Comparison of ENCODE assay signal across 9 cellular contexts in genomic region chr3:105836533-105836932, GRCh38. TPM values are rescaled to one million over a fixed set of nuclear protein-coding genes. Genes with fewer than 3 reads are reported as not detected.
DNase-seq lines count a peak whose midpoint lies in the region; ATAC-seq, FAIRE-seq and TF ChIP-seq lines count a peak whose summit lies in the region.
"Had no signal": no experiment of that assay in that cellular context is flagged by ENCODE, and none has a peak within 500 bp of the region (broad histone marks: within the 10 kb centered on the region; RNA-seq: fewer than 3 reads in every experiment).

No MANE protein-coding gene starts in this region.

- H3K27me3 Mint-ChIP-seq in Calu3 (ENCODE audit: unreplicated experiment): no peaks in the 10 kb centered on the region

- FAIRE-seq in bronchial epithelial cell (lab: Jason Lieb, UNC): no peak
- FAIRE-seq: pancreas had no signal

- no peak for TF ChIP-seq POLR2A in spleen (IDR thresholded peaks at IDR 0.05)
- TF ChIP-seq POLR2A in gastrocnemius medialis (IDR thresholded peaks at IDR 0.05): no peak

- H3K36me3 ChIP-seq in bronchial epithelial cell (ENCODE audit: control insufficient read depth, insufficient read depth, low read length): no peaks in the 10 kb centered on the region
- H3K36me3 ChIP-seq in spleen: peaks cover 0 to 26% (median 0%) of the 10 kb centered on the region in 6 donors
- no peaks in the 10 kb centered on the region for H3K36me3 ChIP-seq in gastrocnemius medialis
- H3K36me3 ChIP-seq: pancreas had no signal

- intact Hi-C loops in spleen (cut with DNase I; ENCODE audit: low total_unique reads): no loop called here
- intact Hi-C loops in Calu3 (cut with micrococcal nuclease; ENCODE audit: unreplicated experiment): no loop called here
- intact Hi-C loops in gastrocnemius medialis (cut with DNase I; ENCODE audit: low total_unique reads): no loop called here

- TF ChIP-seq CTCF in bronchial epithelial cell (IDR thresholded peaks at IDR 0.05; ENCODE audit: insufficient read depth, low read length, severe bottlenecking) (no peak), spleen (IDR thresholded peaks at IDR 0.05 in 8 of 11, conservative IDR thresholded peaks at IDR 0.05 in 3 of 11) (no peak), Calu3 (IDR thresholded peaks at IDR 0.05; ENCODE audit: unreplicated experiment) (no peak), gastrocnemius medialis (IDR thresholded peaks at IDR 0.05 in 4 of 5, conservative IDR thresholded peaks at IDR 0.05 in 1 of 5) (no peak)

- no peak overlapping the region for H3K27ac Mint-ChIP-seq in Calu3 (ENCODE audit: unreplicated experiment)

- H3K4me3 Mint-ChIP-seq in Calu3 (ENCODE audit: low read depth, unreplicated experiment): no peak overlapping the region

- CTCF ChIA-PET in Calu3 (lab: Charles Lee): no interaction called here

- H3K27ac ChIP-seq in spleen (peak overlapping the region in 7 of 8 donors; percentile 15 to 71 (median 58)), gastrocnemius medialis (peak overlapping the region in 2 of 4 donors; percentile 11 to 14)
- H3K27ac ChIP-seq: pancreas had no signal

- ATAC-seq in HG03354 (IDR thresholded peaks at IDR 0.05; ENCODE audit: poor library complexity, severe bottlenecking, unreplicated experiment): peak; percentile 48
- no peak for ATAC-seq in gastrocnemius medialis

- H3K9me3 ChIP-seq in spleen (no peaks in the 10 kb centered on the region), gastrocnemius medialis (no peaks in the 10 kb centered on the region)
- H3K9me3 ChIP-seq: pancreas had no signal

- in situ Hi-C loops in gastrocnemius medialis (cut with MboI; ENCODE audit: low sequenced_read_pairs in 4 of 4): no loop called here

- H3K4me1 Mint-ChIP-seq in Calu3 (ENCODE audit: low read depth, unreplicated experiment): peaks cover 31% of the 10 kb centered on the region

- no peaks in the 10 kb centered on the region for H3K9me3 Mint-ChIP-seq in Calu3 (ENCODE audit: low read depth, unreplicated experiment)

- no peaks in the 10 kb centered on the region for H3K27me3 ChIP-seq in bronchial epithelial cell (ENCODE audit: control insufficient read depth, insufficient read depth, low read length)
- H3K27me3 ChIP-seq in spleen (replicated peaks in 1 of 7): no peaks in the 10 kb centered on the region
- H3K27me3 ChIP-seq in gastrocnemius medialis: no peaks in the 10 kb centered on the region
- H3K27me3 ChIP-seq: pancreas had no signal

- H3K4me1 ChIP-seq in spleen (peaks cover 15 to 80% (median 52%) of the 10 kb centered on the region in 6 donors), gastrocnemius medialis (peaks cover 19 to 29% of the 10 kb centered on the region in 2 donors)

- DNase-seq in stimulated activated naive CD4-positive, alpha-beta T cell treated with Interleukin-2 at 50 U/mL for 16 hours (lab: John Stamatoyannopoulos, UW): peak; percentile 65
- DNase-seq in stimulated activated naive CD4-positive, alpha-beta T cell (lab: John Stamatoyannopoulos, UW): no peak
- DNase-seq in bronchial epithelial cell (ENCODE audit: low read depth) (peak; percentile 88), spleen (no peak), Calu3 (no peak), NCI-H1105 treated with DMSO at 0.1 percent for 48 hours (lab: John Stamatoyannopoulos, UW) (no peak), gastrocnemius medialis (no peak)
- DNase-seq: pancreas had no signal

- BruUV-seq in Calu3 (replicated peaks; lab: Mats Ljungman, UMichigan): no TSS peak

- H3K36me3 Mint-ChIP-seq in Calu3 (ENCODE audit: insufficient read depth, unreplicated experiment): no peaks in the 10 kb centered on the region

- 60 to 73% (median 68%) methylated on average over 5 of the region's 5 CpGs for WGBS in spleen, 5 donors

- H3K4me3 ChIP-seq in bronchial epithelial cell (ENCODE audit: low read depth, low read length) (no peak overlapping the region), spleen (peak overlapping the region in 2 of 8 donors; percentile 19 to 52), gastrocnemius medialis (no peak overlapping the region)
- H3K4me3 ChIP-seq: pancreas had no signal

RNA-seq across cellular contexts. Expression of gene CBLB, which starts 32.3 kb away (rescaled TPM):
- 30.0 and 34.4 TPM in 2 replicates for total RNA-seq in bronchial epithelial cell
- total RNA-seq in spleen: 100 to 1,000 TPM in 1 of 7 donors, 10 to 100 TPM in 6; 65.4 to 138 (median 79.2) TPM
- polyA plus RNA-seq in spleen: 10 to 100 TPM; 13.8 to 19.5 (median 14.7) TPM
- 17.9 and 26.2 TPM in 2 replicates for total RNA-seq in Calu3 (2022)
- 10 to 100 TPM; 14.8 to 46.4 (median 21.6) TPM for total RNA-seq in gastrocnemius medialis

Comparison
In these comparisons a context has a peak if more than half of its experiments do, and no peak if none do; other contexts are left out.
1. DNase-seq: peak in stimulated activated naive CD4-positive, alpha-beta T cell treated with Interleukin-2 at 50 U/mL for 16 hours (single experiment) and bronchial epithelial cell (single experiment); none in stimulated activated naive CD4-positive, alpha-beta T cell (0 of 6), spleen (single experiment), Calu3 (single experiment), NCI-H1105 treated with DMSO at 0.1 percent for 48 hours (single experiment) and gastrocnemius medialis (0 of 2).